1 cellular context compared by ENCODE assay signal in the genomic region with DNA sequence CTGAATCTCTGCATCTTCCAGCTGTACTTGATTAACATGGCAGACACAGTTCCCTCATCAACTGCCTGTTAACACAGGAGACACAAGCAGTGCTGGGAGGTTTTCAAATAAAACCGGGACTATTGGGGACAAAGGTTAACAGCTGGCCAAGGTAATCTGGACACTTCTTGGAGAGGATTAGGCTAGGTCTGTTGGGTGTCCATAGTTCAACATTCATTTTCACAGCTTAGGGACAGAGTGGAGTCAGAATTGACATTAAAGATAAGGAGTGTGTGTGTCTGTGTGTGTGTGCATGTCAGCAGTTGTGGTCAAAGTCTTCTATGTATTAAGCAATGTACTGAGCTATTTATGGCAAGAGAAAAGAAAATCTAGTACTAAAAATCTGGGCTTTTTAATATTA.
TF ChIP-seq lines count a peak whose summit lies in the region.

No MANE protein-coding gene starts in this region.

TF ChIP-seq in HepG2, 621 proteins besides CTCF, POLR2A, EP300 and RAD21 (continued from another document):
- TF ChIP-seq, protein P1, sequence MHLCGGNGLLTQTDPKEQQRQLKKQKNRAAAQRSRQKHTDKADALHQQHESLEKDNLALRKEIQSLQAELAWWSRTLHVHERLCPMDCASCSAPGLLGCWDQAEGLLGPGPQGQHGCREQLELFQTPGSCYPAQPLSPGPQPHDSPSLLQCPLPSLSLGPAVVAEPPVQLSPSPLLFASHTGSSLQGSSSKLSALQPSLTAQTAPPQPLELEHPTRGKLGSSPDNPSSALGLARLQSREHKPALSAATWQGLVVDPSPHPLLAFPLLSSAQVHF (CRISPR knock-in tag; IDR thresholded peaks at IDR 0.05) = no peak
- TF ChIP-seq MBD4 (IDR thresholded peaks at IDR 0.05; ENCODE audit: borderline replicate concordance, low read length) (no peak), NR2C2 (CRISPR knock-in tag; IDR thresholded peaks at IDR 0.05; ENCODE audit: borderline replicate concordance) (peak; percentile 30; the same call in 1 of the 2 replicates), XRCC5 (optimal IDR thresholded peaks at IDR 0.05; ENCODE audit: low read length) (no peak), GPN1 (CRISPR knock-in tag; IDR thresholded peaks at IDR 0.05; ENCODE audit: borderline replicate concordance) (no peak), HNF4A (CRISPR knock-in tag; IDR thresholded peaks at IDR 0.05) (peak; percentile 92), TBL1XR1 (IDR thresholded peaks at IDR 0.05; ENCODE audit: borderline replicate concordance, low read length, partially characterized antibody) (no peak), SIN3A (IDR thresholded peaks at IDR 0.05; ENCODE audit: borderline replicate concordance, low read depth, low read length) (no peak), CENPT (CRISPR knock-in tag; IDR thresholded peaks at IDR 0.05; ENCODE audit: low read depth) (no peak), ZMYM4 (CRISPR knock-in tag; IDR thresholded peaks at IDR 0.05) (peak; percentile 21; the same call in 1 of the 2 replicates), SRF (IDR thresholded peaks at IDR 0.05; ENCODE audit: low read depth, low read length) (no peak), PAX8 (CRISPR knock-in tag; IDR thresholded peaks at IDR 0.05; ENCODE audit: borderline replicate concordance) (no peak), KAT2B (IDR thresholded peaks at IDR 0.05; ENCODE audit: borderline replicate concordance, low read depth, low read length) (no peak), RAD51 (IDR thresholded peaks at IDR 0.05; ENCODE audit: borderline replicate concordance) (no peak), PPARG (CRISPR knock-in tag; conservative IDR thresholded peaks at IDR 0.05) (peak; percentile 52; the same call in 1 of the 2 replicates), PITX1 (CRISPR knock-in tag; IDR thresholded peaks at IDR 0.05) (peak; percentile 72), ZNF501 (CRISPR knock-in tag; IDR thresholded peaks at IDR 0.05) (no peak), HOXA7 (CRISPR knock-in tag; IDR thresholded peaks at IDR 0.05) (no peak), GFI1 (CRISPR knock-in tag; IDR thresholded peaks at IDR 0.05; ENCODE audit: borderline replicate concordance) (0 out of 2 replicates have a peak, but pooled peaks have one; percentile 31), U2AF2 (IDR thresholded peaks at IDR 0.05; ENCODE audit: low read depth, low read length) (no peak)
- TF ChIP-seq, protein P2, sequence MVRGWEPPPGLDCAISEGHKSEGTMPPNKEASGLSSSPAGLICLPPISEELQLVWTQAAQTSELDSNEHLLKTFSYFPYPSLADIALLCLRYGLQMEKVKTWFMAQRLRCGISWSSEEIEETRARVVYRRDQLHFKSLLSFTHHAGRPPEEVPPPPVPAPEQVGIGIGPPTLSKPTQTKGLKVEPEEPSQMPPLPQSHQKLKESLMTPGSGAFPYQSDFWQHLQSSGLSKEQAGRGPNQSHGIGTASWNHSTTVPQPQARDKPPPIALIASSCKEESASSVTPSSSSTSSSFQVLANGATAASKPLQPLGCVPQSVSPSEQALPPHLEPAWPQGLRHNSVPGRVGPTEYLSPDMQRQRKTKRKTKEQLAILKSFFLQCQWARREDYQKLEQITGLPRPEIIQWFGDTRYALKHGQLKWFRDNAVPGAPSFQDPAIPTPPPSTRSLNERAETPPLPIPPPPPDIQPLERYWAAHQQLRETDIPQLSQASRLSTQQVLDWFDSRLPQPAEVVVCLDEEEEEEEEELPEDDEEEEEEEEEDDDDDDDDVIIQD (CRISPR knock-in tag; IDR thresholded peaks at IDR 0.05; ENCODE audit: low read depth) = no peak
- TF ChIP-seq, protein P3, sequence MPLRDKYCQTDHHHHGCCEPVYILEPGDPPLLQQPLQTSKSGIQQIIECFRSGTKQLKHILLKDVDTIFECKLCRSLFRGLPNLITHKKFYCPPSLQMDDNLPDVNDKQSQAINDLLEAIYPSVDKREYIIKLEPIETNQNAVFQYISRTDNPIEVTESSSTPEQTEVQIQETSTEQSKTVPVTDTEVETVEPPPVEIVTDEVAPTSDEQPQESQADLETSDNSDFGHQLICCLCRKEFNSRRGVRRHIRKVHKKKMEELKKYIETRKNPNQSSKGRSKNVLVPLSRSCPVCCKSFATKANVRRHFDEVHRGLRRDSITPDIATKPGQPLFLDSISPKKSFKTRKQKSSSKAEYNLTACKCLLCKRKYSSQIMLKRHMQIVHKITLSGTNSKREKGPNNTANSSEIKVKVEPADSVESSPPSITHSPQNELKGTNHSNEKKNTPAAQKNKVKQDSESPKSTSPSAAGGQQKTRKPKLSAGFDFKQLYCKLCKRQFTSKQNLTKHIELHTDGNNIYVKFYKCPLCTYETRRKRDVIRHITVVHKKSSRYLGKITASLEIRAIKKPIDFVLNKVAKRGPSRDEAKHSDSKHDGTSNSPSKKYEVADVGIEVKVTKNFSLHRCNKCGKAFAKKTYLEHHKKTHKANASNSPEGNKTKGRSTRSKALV (CRISPR knock-in tag; IDR thresholded peaks at IDR 0.05) = no peak
- TF ChIP-seq, protein P4, sequence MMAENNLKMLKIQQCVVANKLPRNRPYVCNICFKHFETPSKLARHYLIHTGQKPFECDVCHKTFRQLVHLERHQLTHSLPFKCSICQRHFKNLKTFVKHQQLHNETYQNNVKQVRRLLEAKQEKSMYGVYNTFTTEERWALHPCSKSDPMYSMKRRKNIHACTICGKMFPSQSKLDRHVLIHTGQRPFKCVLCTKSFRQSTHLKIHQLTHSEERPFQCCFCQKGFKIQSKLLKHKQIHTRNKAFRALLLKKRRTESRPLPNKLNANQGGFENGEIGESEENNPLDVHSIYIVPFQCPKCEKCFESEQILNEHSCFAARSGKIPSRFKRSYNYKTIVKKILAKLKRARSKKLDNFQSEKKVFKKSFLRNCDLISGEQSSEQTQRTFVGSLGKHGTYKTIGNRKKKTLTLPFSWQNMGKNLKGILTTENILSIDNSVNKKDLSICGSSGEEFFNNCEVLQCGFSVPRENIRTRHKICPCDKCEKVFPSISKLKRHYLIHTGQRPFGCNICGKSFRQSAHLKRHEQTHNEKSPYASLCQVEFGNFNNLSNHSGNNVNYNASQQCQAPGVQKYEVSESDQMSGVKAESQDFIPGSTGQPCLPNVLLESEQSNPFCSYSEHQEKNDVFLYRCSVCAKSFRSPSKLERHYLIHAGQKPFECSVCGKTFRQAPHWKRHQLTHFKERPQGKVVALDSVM (CRISPR knock-in tag; IDR thresholded peaks at IDR 0.05) = no peak
